26 cellular contexts compared by ENCODE assay signal in the genomic region with DNA sequence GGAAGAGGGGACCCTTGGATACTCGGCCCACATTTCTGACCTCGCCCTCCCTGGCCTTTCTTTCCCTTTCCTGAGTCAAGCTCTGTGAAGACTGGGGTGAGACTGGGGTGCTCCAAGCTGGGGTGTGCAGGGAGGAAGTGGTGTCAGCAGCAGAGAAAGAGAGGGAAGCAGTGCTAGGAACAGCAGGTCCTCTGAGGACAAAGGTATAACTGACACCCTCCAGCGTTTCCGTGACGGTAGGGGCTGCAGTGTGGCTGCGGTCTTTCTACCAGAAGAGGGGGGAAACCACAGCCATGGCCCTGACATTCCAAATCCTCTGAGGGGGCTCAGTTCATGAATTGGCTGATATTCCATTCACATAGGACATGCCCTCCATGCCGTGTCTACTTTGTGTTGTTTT. TPM values are rescaled to one million over a fixed set of nuclear protein-coding genes. Genes with fewer than 3 reads are reported as not detected.
A peak's percentile ranks its signal among the peaks of the same experiment; 100 is the strongest.
DNase-seq lines count a peak whose midpoint lies in the region; ATAC-seq, FAIRE-seq and TF ChIP-seq lines count a peak whose summit lies in the region.
"Had no signal": no experiment of that assay in that cellular context is flagged by ENCODE, and none has a peak within 500 bp of the region (broad histone marks: within the 10 kb centered on the region; RNA-seq: fewer than 3 reads in every experiment).

No MANE protein-coding gene starts in this region.

- peak overlapping the region; percentile 80 to 98 for H3K27ac Mint-ChIP-seq in natural killer cell
- H3K27ac Mint-ChIP-seq: CD8-positive, alpha-beta T cell; GM23338 had no signal

- H3K4me1 ChIP-seq in BLaER1: peaks cover 23% of the 10 kb centered on the region
- H3K4me1 ChIP-seq: BE2C had no signal

- no peaks in the 10 kb centered on the region for H3K9me3 Mint-ChIP-seq in natural killer cell

- no peak for TF ChIP-seq CTCF in HL-60 (IDR thresholded peaks at IDR 0.05; ENCODE audit: insufficient read depth, low read length)
- no peak for TF ChIP-seq CTCF in natural killer cell (IDR thresholded peaks at IDR 0.05)
- no peak for TF ChIP-seq CTCF in D721Med (IDR thresholded peaks at IDR 0.05; ENCODE audit: insufficient read depth, missing control alignments)

- no peaks in the 10 kb centered on the region for H3K36me3 ChIP-seq in BLaER1
- H3K36me3 ChIP-seq: BE2C had no signal

- peak overlapping the region; percentile 41; the same call in 1 of the 2 replicates for H3K9ac ChIP-seq in BLaER1

- DNase-seq in HL-60 (ENCODE audit: low read depth in 1 of 2, low spot score in 1 of 2) (peak; percentile 25 to 79), UCSD-AML1 (lab: John Stamatoyannopoulos, UW; ENCODE audit: unreplicated experiment) (peak; percentile 25), natural killer cell (no peak), NCI-H2107 (lab: John Stamatoyannopoulos, UW) (no peak), D721Med (ENCODE audit: insufficient read length, low spot score) (no peak), foreskin melanocyte (no peak)
- DNase-seq: BE2C; Calu3; CD8-positive, alpha-beta T cell; DMS 273 treated with DMSO at 0.1 percent for 48 hours; DMS53; DND-41; EL; HCEC 1CT; IMR-90; KG1 had no signal

- H3K9me3 ChIP-seq in BLaER1: peaks cover 11% of the 10 kb centered on the region
- H3K9me3 ChIP-seq: BE2C had no signal

- H3K27ac ChIP-seq in BLaER1 (peak overlapping the region; percentile 72), HL-60 (replicated peaks) (peak overlapping the region; percentile 74)

- no peak overlapping the region for H3K4me3 ChIP-seq in BLaER1
- H3K4me3 ChIP-seq in HL-60 (replicated peaks; ENCODE audit: insufficient read depth, low read length): no peak overlapping the region
- H3K4me3 ChIP-seq: GM23338 had no signal

- H3K4me2 ChIP-seq in BLaER1: peak overlapping the region; percentile 62
- H3K4me2 ChIP-seq: GM23338 had no signal

- no peak for FAIRE-seq in D721Med (lab: Jason Lieb, UNC)
- FAIRE-seq: G401.6, GM12892, GM18507, H54, HTR-8/SVneo had no signal

- H3K4me3 Mint-ChIP-seq in natural killer cell: peak overlapping the region; percentile 79
- H3K4me3 Mint-ChIP-seq: CD14-positive monocyte; CD8-positive, alpha-beta T cell; GM23338 had no signal

- H3K36me3 Mint-ChIP-seq in natural killer cell: peaks cover 10% of the 10 kb centered on the region
- H3K36me3 Mint-ChIP-seq: CD14-positive monocyte; CD8-positive, alpha-beta T cell had no signal

- peaks cover 3 to 13% of the 10 kb centered on the region in 2 donors for H3K27me3 Mint-ChIP-seq in natural killer cell (ENCODE audit: low read depth in 2 of 2)

- intact Hi-C loops in natural killer cell (cut with micrococcal nuclease): no loop called here

- H4K20me1 ChIP-seq in BLaER1: no peaks in the 10 kb centered on the region

- H3K27me3 ChIP-seq in BLaER1 (no peaks in the 10 kb centered on the region), HL-60 (ENCODE audit: insufficient read depth, poor library complexity, severe bottlenecking) (no peaks in the 10 kb centered on the region)
- H3K27me3 ChIP-seq: BE2C had no signal

- peaks cover 32 to 51% of the 10 kb centered on the region in 2 donors for H3K4me1 Mint-ChIP-seq in natural killer cell
- H3K4me1 Mint-ChIP-seq: GM23338 had no signal

- peak; percentile 46 to 61 (median 54) for ATAC-seq in natural killer cell
- ATAC-seq in HG03460 (IDR thresholded peaks at IDR 0.05; ENCODE audit: unreplicated experiment): no peak
- ATAC-seq: CD8-positive, alpha-beta T cell; GM23338 had no signal

RNA-seq across cellular contexts. Expression of gene KIR3DL2, which starts 1.1 kb away (rescaled TPM):
- 10 to 100 TPM; 24.0 to 89.0 (median 65.1) TPM for total RNA-seq in natural killer cell
- total RNA-seq: A172, Calu3, GM23338, IMR-90 had no signal

RNA-seq across cellular contexts. Expression of gene KIR2DS4, which starts 18.9 kb away (rescaled TPM):
- total RNA-seq in natural killer cell: 100 to 1,000 TPM in 1 of 3 donors, 10 to 100 TPM in 2; 54.5 to 171 (median 56.4) TPM
- total RNA-seq: A172, Calu3, GM23338, IMR-90 had no signal

RNA-seq across cellular contexts. Expression of gene FCAR, which starts 22.7 kb away (rescaled TPM):
- 10 to 100 TPM in 1 of 3 donors, 1 to 10 TPM in 1, under 1 TPM in 1; 0.26 to 23.7 (median 6.7) TPM for total RNA-seq in natural killer cell
- total RNA-seq: A172, Calu3, GM23338, IMR-90 had no signal

RNA-seq across cellular contexts. Expression of gene KIR3DL1, which starts 35.1 kb away (rescaled TPM):
- 10 to 100 TPM; 34.7 to 97.1 (median 41.2) TPM for total RNA-seq in natural killer cell
- total RNA-seq: A172, Calu3, GM23338, IMR-90 had no signal

RNA-seq across cellular contexts. Expression of gene KIR2DL4, which starts 47.9 kb away (rescaled TPM):
- total RNA-seq in natural killer cell: 10 to 100 TPM in 1 of 3 donors, 1 to 10 TPM in 2; 7.1 to 14.5 (median 7.3) TPM
- total RNA-seq: A172; Calu3; CD8-positive, alpha-beta T cell; GM23338; IMR-90 had no signal

Comparison
In these comparisons a context has a peak if more than half of its experiments do, and no peak if none do; other contexts are left out.
1. DNase-seq: peak in HL-60 (2 of 2) and UCSD-AML1 (single experiment); none in natural killer cell (single experiment), NCI-H2107 (single experiment), D721Med (single experiment) and foreskin melanocyte (single experiment).